7 cellular contexts compared by ENCODE assay signal in genomic region chr4:122731676-122732075, GRCh38. TPM values are rescaled to one million over a fixed set of nuclear protein-coding genes. Genes with fewer than 3 reads are reported as not detected.
A peak's percentile ranks its signal among the peaks of the same experiment; 100 is the strongest.
DNase-seq lines count a peak whose midpoint lies in the region; ATAC-seq and TF ChIP-seq lines count a peak whose summit lies in the region.

No MANE protein-coding gene starts in this region.

- DNase-seq in HCT116 (ENCODE audit: low read depth, low spot score) (no peak), RKO (ENCODE audit: low spot score) (peak; percentile 19), fibroblast of lung (ENCODE audit: low read depth in 2 of 2) (no peak), sigmoid colon (no peak), NCI-H345 treated with DMSO at 0.1 percent for 48 hours (lab: John Stamatoyannopoulos, UW; ENCODE audit: unreplicated experiment) (no peak), SIG-M5 treated with dmso at 0.1 percent for 504 hours (lab: John Stamatoyannopoulos, UW; ENCODE audit: unreplicated experiment) (no peak)

- peak overlapping the region; percentile 90 for H3K4me2 ChIP-seq in HCT116 (ENCODE audit: low read length)
- peak overlapping the region; percentile 79 for H3K4me2 ChIP-seq in fibroblast of lung (ENCODE audit: extremely low read depth, insufficient read depth, low read length)

- H4K20me1 ChIP-seq in HCT116 (ENCODE audit: insufficient read depth) (no peaks in the 10 kb centered on the region), fibroblast of lung (ENCODE audit: control insufficient read depth, extremely low read depth, insufficient read depth, low read length) (no peaks in the 10 kb centered on the region)

- H3K9me3 ChIP-seq in HCT116 (ENCODE audit: control insufficient read depth in 1 of 2, insufficient read depth in 1 of 2, low read depth in 1 of 2, low read length in 2 of 2): no peaks in the 10 kb centered on the region
- no peaks in the 10 kb centered on the region for H3K9me3 ChIP-seq in fibroblast of lung (ENCODE audit: control insufficient read depth, insufficient read depth, low read depth, low read length)
- no peaks in the 10 kb centered on the region for H3K9me3 ChIP-seq in sigmoid colon

- H2AFZ ChIP-seq in HCT116 (ENCODE audit: low read depth, low read length, poor library complexity, severe bottlenecking) (peak overlapping the region; percentile 72), fibroblast of lung (ENCODE audit: low read length) (peak overlapping the region; percentile 80)

- TF ChIP-seq POLR2A in HCT116 (IDR thresholded peaks at IDR 0.05; ENCODE audit: borderline replicate concordance, extremely low read depth, insufficient read depth, insufficient read length) (no peak), sigmoid colon (IDR thresholded peaks at IDR 0.05) (no peak)

- H3K9ac ChIP-seq in HCT116 (ENCODE audit: low read length): peak overlapping the region; percentile 48
- no peak overlapping the region for H3K9ac ChIP-seq in fibroblast of lung (ENCODE audit: insufficient read depth, low read length)

- BruUV-seq in HCT116 (replicated peaks; lab: Mats Ljungman, UMichigan): TSS peak; percentile 91

- H3K9me2 ChIP-seq in HCT116 (ENCODE audit: insufficient read depth): no peaks in the 10 kb centered on the region

- H3K79me2 ChIP-seq in HCT116 (ENCODE audit: insufficient read depth, low read length) (no peaks in the 10 kb centered on the region), fibroblast of lung (ENCODE audit: control insufficient read depth, insufficient read depth, low read length) (no peaks in the 10 kb centered on the region)

- no peak for TF ChIP-seq EP300 in sigmoid colon (IDR thresholded peaks at IDR 0.05)

- H3K27ac ChIP-seq in HCT116 (ENCODE audit: low read depth, low read length) (no peak overlapping the region), fibroblast of lung (ENCODE audit: insufficient read depth, low read length) (no peak overlapping the region), sigmoid colon (peak overlapping the region; percentile 82 to 88 (median 84))

- no peak for TF ChIP-seq CTCF in HCT116 (IDR thresholded peaks at IDR 0.05 in 2 of 3, conservative IDR thresholded peaks at IDR 0.05 in 1 of 3; ENCODE audit: borderline replicate concordance in 1 of 3, insufficient read depth in 1 of 3, low read depth in 2 of 3, low read length in 2 of 3)
- no peak for TF ChIP-seq CTCF in fibroblast of lung (conservative IDR thresholded peaks at IDR 0.05 in 1 of 2, IDR thresholded peaks at IDR 0.05 in 1 of 2; ENCODE audit: low read depth in 1 of 2, low read length in 2 of 2)
- no peak for TF ChIP-seq CTCF in sigmoid colon (IDR thresholded peaks at IDR 0.05)

- no peak for TF ChIP-seq RAD21 in HCT116 (IDR thresholded peaks at IDR 0.05; ENCODE audit: low read depth)

- H3K36me3 ChIP-seq in HCT116 (ENCODE audit: control insufficient read depth in 1 of 2, insufficient read depth in 2 of 2, low read length in 2 of 2): no peaks in the 10 kb centered on the region
- no peaks in the 10 kb centered on the region for H3K36me3 ChIP-seq in fibroblast of lung (ENCODE audit: control insufficient read depth, insufficient read depth, low read length)
- H3K36me3 ChIP-seq in sigmoid colon: no peaks in the 10 kb centered on the region

- H3K27me3 ChIP-seq in HCT116 (ENCODE audit: insufficient read depth, low read length): no peaks in the 10 kb centered on the region
- H3K27me3 ChIP-seq in fibroblast of lung (ENCODE audit: control insufficient read depth, insufficient read depth, low read length): no peaks in the 10 kb centered on the region
- no peaks in the 10 kb centered on the region for H3K27me3 ChIP-seq in sigmoid colon

- H3K4me3 ChIP-seq in HCT116 (replicated peaks in 1 of 2; ENCODE audit: low read depth in 1 of 2, low read length in 2 of 2) (peak overlapping the region; percentile 30 to 78), fibroblast of lung (replicated peaks in 1 of 4; ENCODE audit: control extremely low read depth in 1 of 4, insufficient read depth in 1 of 4, low read depth in 3 of 4, low read length in 4 of 4) (peak overlapping the region in 3 of 4 experiments; percentile 46 to 80 (median 51)), sigmoid colon (peak overlapping the region; percentile 2 to 74 (median 71))

- POLR2A ChIA-PET in HCT116 (lab: Charles Lee): interaction anchor here (1.3 kb wide), 1 partner anchor 191 kb away, joined by 5 read pairs; the partner anchor contains the start of gene NUDT6

- H3K4me1 ChIP-seq in HCT116 (ENCODE audit: control insufficient read depth in 1 of 2, insufficient read depth in 2 of 2, low read length in 2 of 2) (peaks cover 4 to 13% of the 10 kb centered on the region in 2 experiments; a peak in 2 of 4 replicates), fibroblast of lung (ENCODE audit: control insufficient read depth, extremely low read depth, insufficient read depth, low read length) (peaks cover 5% of the 10 kb centered on the region), sigmoid colon (peaks cover 0 to 24% (median 10%) of the 10 kb centered on the region in 4 donors)

- RAD21 ChIA-PET in HCT116 (lab: Charles Lee; ENCODE audit: low non-redundant PET in 1 of 2, low total read pairs in 2 of 2, uncharacterized antibody in 2 of 2, unreplicated experiment in 2 of 2): interaction anchor here in 1 of 2 experiments (0.9 to 1.5 kb wide), 2 partner anchors 14 to 183 kb away, joined by 3 to 5 read pairs; no protein-coding TSS in a partner anchor

- 68% methylated on average over 2 of the region's 2 CpGs for WGBS in sigmoid colon, 2 donors

- intact Hi-C loops in HCT116 (cut with micrococcal nuclease) (no loop called here), sigmoid colon (cut with DNase I) (loop anchor here (5.0 kb wide), 1 partner anchor 191 kb away; the partner anchor contains the start of gene NUDT6)

- CTCF ChIA-PET in HCT116 (lab: Charles Lee): interaction anchor here (1.1 to 3.2 kb wide), 8 partner anchors 8 to 199 kb away, joined by 3 to 24 read pairs (median 5); no protein-coding TSS in a partner anchor

- ATAC-seq in HCT116 (no peak), GM18868 (IDR thresholded peaks at IDR 0.05; ENCODE audit: unreplicated experiment) (no peak)

TF ChIP-seq in HCT116, 20 proteins besides CTCF, POLR2A, EP300 and RAD21 (continues in another document):
- no peak for TF ChIP-seq MAX (IDR thresholded peaks at IDR 0.05)
- TF ChIP-seq EZH2 (IDR thresholded peaks at IDR 0.05): no peak
- no peak for TF ChIP-seq YY1 (IDR thresholded peaks at IDR 0.05; ENCODE audit: extremely low read depth, insufficient replicate concordance, low read depth, low read length)
- no peak for TF ChIP-seq TCF7L2 (IDR thresholded peaks at IDR 0.05; ENCODE audit: borderline replicate concordance, extremely low read depth, insufficient read depth, insufficient read length)
- TF ChIP-seq ZNF274 (IDR thresholded peaks at IDR 0.05; ENCODE audit: low read depth, low read length): no peak
- TF ChIP-seq JUND (IDR thresholded peaks at IDR 0.05): no peak
- no peak for TF ChIP-seq CBX3 (IDR thresholded peaks at IDR 0.05; ENCODE audit: low read depth)
- no peak for TF ChIP-seq ZFX (IDR thresholded peaks at IDR 0.05)
- TF ChIP-seq CEBPB (IDR thresholded peaks at IDR 0.05; ENCODE audit: low read depth): no peak
- TF ChIP-seq SP1 (IDR thresholded peaks at IDR 0.05; ENCODE audit: low read depth): no peak
- TF ChIP-seq POLR2AphosphoS5 (IDR thresholded peaks at IDR 0.05; ENCODE audit: low read depth, low read length): no peak
- TF ChIP-seq ATF3 (IDR thresholded peaks at IDR 0.05): no peak
- TF ChIP-seq REST (IDR thresholded peaks at IDR 0.05; ENCODE audit: low read depth): no peak
- no peak for TF ChIP-seq SRF (IDR thresholded peaks at IDR 0.05; ENCODE audit: low read depth)
- TF ChIP-seq ELF1 (IDR thresholded peaks at IDR 0.05; ENCODE audit: borderline replicate concordance, low read depth): no peak
- TF ChIP-seq EZH2phosphoT487 (IDR thresholded peaks at IDR 0.05; ENCODE audit: borderline replicate concordance): no peak
- no peak for TF ChIP-seq SIN3A (IDR thresholded peaks at IDR 0.05; ENCODE audit: low read depth)
- TF ChIP-seq FOSL1 (IDR thresholded peaks at IDR 0.05; ENCODE audit: low read depth): no peak

RNA-seq across cellular contexts. Expression of gene BBS12, which starts 0.8 kb away (rescaled TPM):
- total RNA-seq in HCT116 (2021; ENCODE audit: unreplicated experiment) (2.1 TPM), fibroblast of lung (7.4 and 8.4 TPM in 2 replicates), sigmoid colon (1 to 10 TPM; 2.2 to 5.1 (median 3.8) TPM)
- 0.92 and 1.4 TPM in 2 replicates for polyA plus RNA-seq in HCT116 (2012)
- polyA plus RNA-seq in fibroblast of lung (1.5 and 3.6 TPM in 2 replicates), sigmoid colon (1 to 10 TPM; 1.8 to 3.7 (median 1.8) TPM)
- polyA plus RNA-seq in fibroblast of lung (2012): 2.0 and 3.3 TPM in 2 replicates
- 1.1 TPM in 1 of 2 replicates, not detected in the other for polyA minus RNA-seq in fibroblast of lung (ENCODE audit: low replicate concordance)

Comparison
In these comparisons a context has a peak if more than half of its experiments do, and no peak if none do; other contexts are left out.
1. H3K27ac ChIP-seq: peak in sigmoid colon (4 of 4); none in HCT116 (single experiment) and fibroblast of lung (single experiment).
2. Peak in every context shown above with its lines, with median percentiles within 50 percentile points of each other: H3K4me3 ChIP-seq.